ENCODE assay signal across 20 cellular contexts in genomic region chr19:39236527-39236926, GRCh38. TPM values are rescaled to one million over a fixed set of nuclear protein-coding genes. Genes with fewer than 3 reads are reported as not detected.
A peak's percentile ranks its signal among the peaks of the same experiment; 100 is the strongest.
DNase-seq lines count a peak whose midpoint lies in the region; ATAC-seq and TF ChIP-seq lines count a peak whose summit lies in the region.
"Had no signal": no experiment of that assay in that cellular context is flagged by ENCODE, and none has a peak within 500 bp of the region (broad histone marks: within the 10 kb centered on the region; RNA-seq: fewer than 3 reads in every experiment).

No MANE protein-coding gene starts in this region.

- peak; percentile 92 for ATAC-seq in stimulated activated naive CD8-positive, alpha-beta T cell treated with anti-CD3 and anti-CD28 coated beads, Interleukin-15, amount 100 ng/mL, for 72 hours
- ATAC-seq in GM18520 (IDR thresholded peaks at IDR 0.05; ENCODE audit: unreplicated experiment): no peak
- ATAC-seq: body of pancreas, heart right ventricle had no signal

- no peak overlapping the region for H3K4me3 Mint-ChIP-seq in activated CD4-positive, alpha-beta T cell treated with anti-CD3 and anti-CD28 coated beads, Interleukin-2, amount 10 ng/mL, durations not matched to agents 7 days and 5 days
- H3K4me3 Mint-ChIP-seq in activated CD4-positive, alpha-beta T cell treated with anti-CD3 and anti-CD28 coated beads, Interleukin-2, amount 10 ng/mL, durations not matched to agents 24 days and 14 days: no peak overlapping the region
- H3K4me3 Mint-ChIP-seq in immature natural killer cell: no peak overlapping the region
- H3K4me3 Mint-ChIP-seq in stimulated activated naive CD8-positive, alpha-beta T cell treated with anti-CD3 and anti-CD28 coated beads, Interleukin-15, amount 100 ng/mL, for 72 hours: peak overlapping the region; percentile 77 to 81

- CTCF ChIA-PET in activated CD4-positive, alpha-beta T cell treated with anti-CD3 and anti-CD28 coated beads, Interleukin-2, amount 10 ng/mL, durations not matched to agents 7 days and 5 days (lab: Charles Lee): interaction anchor here (0.6 to 1.5 kb wide), 2 partner anchors 13 to 26 kb away, joined by 4 to 5 read pairs; no protein-coding TSS in a partner anchor

- H3K27me3 Mint-ChIP-seq in activated CD4-positive, alpha-beta T cell treated with anti-CD3 and anti-CD28 coated beads, Interleukin-2, amount 10 ng/mL, durations not matched to agents 7 days and 5 days: no peaks in the 10 kb centered on the region
- H3K27me3 Mint-ChIP-seq in activated CD4-positive, alpha-beta T cell treated with anti-CD3 and anti-CD28 coated beads, Interleukin-2, amount 10 ng/mL, durations not matched to agents 24 days and 14 days: peaks cover 2% of the 10 kb centered on the region
- no peaks in the 10 kb centered on the region for H3K27me3 Mint-ChIP-seq in immature natural killer cell (ENCODE audit: low read depth in 3 of 3)
- H3K27me3 Mint-ChIP-seq in stimulated activated naive CD8-positive, alpha-beta T cell treated with anti-CD3 and anti-CD28 coated beads, Interleukin-15, amount 100 ng/mL, for 72 hours: no peaks in the 10 kb centered on the region

- POLR2A ChIA-PET in activated CD4-positive, alpha-beta T cell treated with anti-CD3 and anti-CD28 coated beads, Interleukin-2, amount 10 ng/mL, durations not matched to agents 7 days and 5 days (lab: Charles Lee): no interaction called here

- H3K36me3 Mint-ChIP-seq in activated CD4-positive, alpha-beta T cell treated with anti-CD3 and anti-CD28 coated beads, Interleukin-2, amount 10 ng/mL, durations not matched to agents 7 days and 5 days (ENCODE audit: low read depth): no peaks in the 10 kb centered on the region
- no peaks in the 10 kb centered on the region for H3K36me3 Mint-ChIP-seq in activated CD4-positive, alpha-beta T cell treated with anti-CD3 and anti-CD28 coated beads, Interleukin-2, amount 10 ng/mL, durations not matched to agents 24 days and 14 days (ENCODE audit: low read depth)
- no peaks in the 10 kb centered on the region for H3K36me3 Mint-ChIP-seq in immature natural killer cell

- TF ChIP-seq CTCF in GM10266 (IDR thresholded peaks at IDR 0.05; ENCODE audit: control insufficient read depth, insufficient read depth, low read depth, missing control alignments): no peak

- no peaks in the 10 kb centered on the region for H3K9me3 Mint-ChIP-seq in activated CD4-positive, alpha-beta T cell treated with anti-CD3 and anti-CD28 coated beads, Interleukin-2, amount 10 ng/mL, durations not matched to agents 7 days and 5 days
- H3K9me3 Mint-ChIP-seq in activated CD4-positive, alpha-beta T cell treated with anti-CD3 and anti-CD28 coated beads, Interleukin-2, amount 10 ng/mL, durations not matched to agents 24 days and 14 days: no peaks in the 10 kb centered on the region
- no peaks in the 10 kb centered on the region for H3K9me3 Mint-ChIP-seq in immature natural killer cell
- H3K9me3 Mint-ChIP-seq in stimulated activated naive CD8-positive, alpha-beta T cell treated with anti-CD3 and anti-CD28 coated beads, Interleukin-15, amount 100 ng/mL, for 72 hours: no peaks in the 10 kb centered on the region

- H3K27ac Mint-ChIP-seq in activated CD4-positive, alpha-beta T cell treated with anti-CD3 and anti-CD28 coated beads, Interleukin-2, amount 10 ng/mL, durations not matched to agents 7 days and 5 days: peak overlapping the region; percentile 88
- no peak overlapping the region for H3K27ac Mint-ChIP-seq in activated CD4-positive, alpha-beta T cell treated with anti-CD3 and anti-CD28 coated beads, Interleukin-2, amount 10 ng/mL, durations not matched to agents 24 days and 14 days
- no peak overlapping the region for H3K27ac Mint-ChIP-seq in immature natural killer cell
- peak overlapping the region; percentile 93 to 97 for H3K27ac Mint-ChIP-seq in stimulated activated naive CD8-positive, alpha-beta T cell treated with anti-CD3 and anti-CD28 coated beads, Interleukin-15, amount 100 ng/mL, for 72 hours

- peaks cover 28% of the 10 kb centered on the region for H3K4me1 Mint-ChIP-seq in activated CD4-positive, alpha-beta T cell treated with anti-CD3 and anti-CD28 coated beads, Interleukin-2, amount 10 ng/mL, durations not matched to agents 7 days and 5 days
- peaks cover 16% of the 10 kb centered on the region for H3K4me1 Mint-ChIP-seq in activated CD4-positive, alpha-beta T cell treated with anti-CD3 and anti-CD28 coated beads, Interleukin-2, amount 10 ng/mL, durations not matched to agents 24 days and 14 days
- H3K4me1 Mint-ChIP-seq in immature natural killer cell: peaks cover 23 to 27% of the 10 kb centered on the region in 2 donors
- H3K4me1 Mint-ChIP-seq in stimulated activated naive CD8-positive, alpha-beta T cell treated with anti-CD3 and anti-CD28 coated beads, Interleukin-15, amount 100 ng/mL, for 72 hours: peaks cover 28% of the 10 kb centered on the region

- DNase-seq in activated CD4-positive, alpha-beta T cell treated with anti-CD3 and anti-CD28 coated beads, Interleukin-2, amount 10 ng/mL, durations not matched to agents 7 days and 5 days: peak; percentile 19
- DNase-seq in activated CD4-positive, alpha-beta T cell treated with anti-CD3 and anti-CD28 coated beads, Interleukin-2, amount 10 ng/mL, durations not matched to agents 24 days and 14 days: no peak
- peak; percentile 49 for DNase-seq in activated T-cell treated with anti-CD3 and anti-CD28 coated beads, Interleukin-2, amount 50 U/mL, for 1 hour
- DNase-seq in immature natural killer cell (peak; percentile 17 to 25 (median 23)), GM10266 (ENCODE audit: extremely low spot score) (no peak), UCSD-AML1 (lab: John Stamatoyannopoulos, UW; ENCODE audit: unreplicated experiment) (no peak)
- DNase-seq in stimulated activated naive CD8-positive, alpha-beta T cell treated with anti-CD3 and anti-CD28 coated beads, Interleukin-15, amount 100 ng/mL, for 72 hours: peak; percentile 37 to 63
- DNase-seq: body of pancreas, heart right ventricle, NCI-H1930, NCI-H526 treated with DMSO at 0.1 percent for 48 hours, occipital lobe, PC-9, substantia nigra had no signal

- intact Hi-C loops in activated CD4-positive, alpha-beta T cell treated with anti-CD3 and anti-CD28 coated beads, Interleukin-2, amount 10 ng/mL, durations not matched to agents 24 days and 14 days (cut with micrococcal nuclease): no loop called here

RNA-seq across cellular contexts. Expression of gene IFNL3, which starts 8.3 kb away (rescaled TPM):
- not detected for total RNA-seq in activated CD4-positive, alpha-beta T cell treated with anti-CD3 and anti-CD28 coated beads, Interleukin-2, amount 10 ng/mL, durations not matched to agents 7 days and 5 days
- total RNA-seq in activated CD4-positive, alpha-beta T cell treated with anti-CD3 and anti-CD28 coated beads, Interleukin-2, amount 10 ng/mL, durations not matched to agents 24 days and 14 days: not detected in 2 replicates
- not detected for polyA plus RNA-seq in immature natural killer cell
- total RNA-seq: body of pancreas, fibroblast of lung, G401, heart right ventricle, M059J, mesenteric fat pad, occipital lobe, PC-9 had no signal
- polyA plus RNA-seq: fibroblast of lung, heart right ventricle, keratinocyte had no signal

RNA-seq across cellular contexts. Expression of gene IFNL4, which starts 12.1 kb away (rescaled TPM):
- total RNA-seq in activated CD4-positive, alpha-beta T cell treated with anti-CD3 and anti-CD28 coated beads, Interleukin-2, amount 10 ng/mL, durations not matched to agents 7 days and 5 days: not detected
- not detected in 2 replicates for total RNA-seq in activated CD4-positive, alpha-beta T cell treated with anti-CD3 and anti-CD28 coated beads, Interleukin-2, amount 10 ng/mL, durations not matched to agents 24 days and 14 days
- under 1 TPM in 1 of 3 donors, not detected in 2; 0.45 TPM for polyA plus RNA-seq in immature natural killer cell
- total RNA-seq: body of pancreas, fibroblast of lung, G401, heart right ventricle, M059J, mesenteric fat pad, occipital lobe, PC-9 had no signal
- polyA plus RNA-seq: fibroblast of lung, heart right ventricle, keratinocyte had no signal

RNA-seq across cellular contexts. Expression of gene IFNL2, which starts 31.7 kb away (rescaled TPM):
- total RNA-seq in activated CD4-positive, alpha-beta T cell treated with anti-CD3 and anti-CD28 coated beads, Interleukin-2, amount 10 ng/mL, durations not matched to agents 7 days and 5 days: not detected
- not detected in 2 replicates for total RNA-seq in activated CD4-positive, alpha-beta T cell treated with anti-CD3 and anti-CD28 coated beads, Interleukin-2, amount 10 ng/mL, durations not matched to agents 24 days and 14 days
- not detected for polyA plus RNA-seq in immature natural killer cell
- total RNA-seq: body of pancreas, fibroblast of lung, G401, heart right ventricle, M059J, mesenteric fat pad, occipital lobe, PC-9 had no signal
- polyA plus RNA-seq: fibroblast of lung, heart right ventricle, keratinocyte had no signal

RNA-seq across cellular contexts. Expression of gene SYCN, which starts 32.5 kb away (rescaled TPM):
- total RNA-seq in activated CD4-positive, alpha-beta T cell treated with anti-CD3 and anti-CD28 coated beads, Interleukin-2, amount 10 ng/mL, durations not matched to agents 7 days and 5 days: not detected
- total RNA-seq in activated CD4-positive, alpha-beta T cell treated with anti-CD3 and anti-CD28 coated beads, Interleukin-2, amount 10 ng/mL, durations not matched to agents 24 days and 14 days: not detected in 2 replicates
- polyA plus RNA-seq in immature natural killer cell: not detected
- total RNA-seq: fibroblast of lung, G401, M059J, mesenteric fat pad, occipital lobe, PC-9 had no signal
- polyA plus RNA-seq: fibroblast of lung, heart right ventricle, keratinocyte had no signal

RNA-seq across cellular contexts. Expression of gene NCCRP1, which starts 39.8 kb away (rescaled TPM):
- not detected for total RNA-seq in activated CD4-positive, alpha-beta T cell treated with anti-CD3 and anti-CD28 coated beads, Interleukin-2, amount 10 ng/mL, durations not matched to agents 7 days and 5 days
- not detected in 2 replicates for total RNA-seq in activated CD4-positive, alpha-beta T cell treated with anti-CD3 and anti-CD28 coated beads, Interleukin-2, amount 10 ng/mL, durations not matched to agents 24 days and 14 days
- polyA plus RNA-seq in immature natural killer cell: not detected
- total RNA-seq: fibroblast of lung, heart right ventricle, M059J, mesenteric fat pad, occipital lobe had no signal
- polyA plus RNA-seq: fibroblast of lung had no signal

Comparison
In these comparisons a context has a peak if more than half of its experiments do, and no peak if none do; other contexts are left out.
1. DNase-seq: peak in activated CD4-positive, alpha-beta T cell treated with anti-CD3 and anti-CD28 coated beads, Interleukin-2, amount 10 ng/mL, durations not matched to agents 7 days and 5 days (single experiment), activated T-cell treated with anti-CD3 and anti-CD28 coated beads, Interleukin-2, amount 50 U/mL, for 1 hour (single experiment), immature natural killer cell (3 of 3) and stimulated activated naive CD8-positive, alpha-beta T cell treated with anti-CD3 and anti-CD28 coated beads, Interleukin-15, amount 100 ng/mL, for 72 hours (2 of 2); none in activated CD4-positive, alpha-beta T cell treated with anti-CD3 and anti-CD28 coated beads, Interleukin-2, amount 10 ng/mL, durations not matched to agents 24 days and 14 days (single experiment), GM10266 (single experiment) and UCSD-AML1 (single experiment).
2. H3K27ac Mint-ChIP-seq: peak in activated CD4-positive, alpha-beta T cell treated with anti-CD3 and anti-CD28 coated beads, Interleukin-2, amount 10 ng/mL, durations not matched to agents 7 days and 5 days (single experiment) and stimulated activated naive CD8-positive, alpha-beta T cell treated with anti-CD3 and anti-CD28 coated beads, Interleukin-15, amount 100 ng/mL, for 72 hours (2 of 2); none in activated CD4-positive, alpha-beta T cell treated with anti-CD3 and anti-CD28 coated beads, Interleukin-2, amount 10 ng/mL, durations not matched to agents 24 days and 14 days (single experiment) and immature natural killer cell (0 of 6).
3. H3K4me3 Mint-ChIP-seq: peak in stimulated activated naive CD8-positive, alpha-beta T cell treated with anti-CD3 and anti-CD28 coated beads, Interleukin-15, amount 100 ng/mL, for 72 hours (2 of 2); none in activated CD4-positive, alpha-beta T cell treated with anti-CD3 and anti-CD28 coated beads, Interleukin-2, amount 10 ng/mL, durations not matched to agents 7 days and 5 days (single experiment), activated CD4-positive, alpha-beta T cell treated with anti-CD3 and anti-CD28 coated beads, Interleukin-2, amount 10 ng/mL, durations not matched to agents 24 days and 14 days (single experiment) and immature natural killer cell (0 of 5).